Comparison of ENCODE assay signal across 11 cellular contexts in genomic region chr12:109115758-109116610, GRCh38. TPM values are rescaled to one million over a fixed set of nuclear protein-coding genes. Genes with fewer than 3 reads are reported as not detected.
DNase-seq lines count a peak whose midpoint lies in the region; ATAC-seq, FAIRE-seq and TF ChIP-seq lines count a peak whose summit lies in the region.
"Had no signal": no experiment of that assay in that cellular context is flagged by ENCODE, and none has a peak within 500 bp of the region (broad histone marks: within the 10 kb centered on the region; RNA-seq: fewer than 3 reads in every experiment).

ACACB (plus strand) TSS chr12:109116587; CDS start chr12:109139406, 22,819 bp downstream.

- FAIRE-seq in islet of Langerhans (lab: Jason Lieb, UNC) = peak; percentile 82
- FAIRE-seq: frontal cortex had no signal

- POLR2A ChIA-PET in WTC11 (lab: Charles Lee) = interaction anchor here (0.7 kb wide), 1 partner anchor 10 kb away, joined by 7 read pairs; no protein-coding TSS in a partner anchor

- no peaks in the 10 kb centered on the region; the same call in 1 of the 2 replicates for H3K9me3 Mint-ChIP-seq in WTC11
- H3K9me3 Mint-ChIP-seq: activated B cell treated with CpG ODN at 0.5 μM for 24 hours had no signal

- no peak for TF ChIP-seq CTCF in WTC11 (IDR thresholded peaks at IDR 0.05)

- H3K27ac Mint-ChIP-seq in WTC11 = peak within 1 kb of the TSS; percentile 27; the same call in 1 of the 2 replicates
- H3K27ac Mint-ChIP-seq: activated B cell treated with CpG ODN at 0.5 μM for 24 hours had no signal

- DNase-seq in HuH-7.5 (ENCODE audit: low spot score) = peak; percentile 45
- no peak for DNase-seq in WTC11 (ENCODE audit: low spot score)
- no peak for DNase-seq in sciatic nerve (ENCODE audit: low spot score)
- no peak for DNase-seq in stimulated activated CD4-positive, alpha-beta T cell treated with anti-CD3 and anti-CD28 coated beads, Interleukin-4, amount 100 ng/mL, for 4 hours
- DNase-seq in NCI-H1417 treated with DMSO at 0.1 percent for 48 hours (lab: John Stamatoyannopoulos, UW) = no peak
- DNase-seq in NCI-H1092 treated with DMSO at 0.1 percent for 48 hours (lab: John Stamatoyannopoulos, UW) = no peak
- DNase-seq: activated B cell treated with CpG ODN at 0.5 μM for 24 hours, IMR-90 had no signal

- intact Hi-C loops in sciatic nerve (cut with DNase I) = no loop called here

- ATAC-seq in WTC11 (0 out of 2 replicates have a peak, but pooled peaks have one; percentile 6), sciatic nerve (peak; percentile 53), HG03354 (IDR thresholded peaks at IDR 0.05; ENCODE audit: poor library complexity, severe bottlenecking, unreplicated experiment) (no peak)

- H3K27me3 Mint-ChIP-seq in WTC11 (ENCODE audit: low read depth) = no peaks in the 10 kb centered on the region
- H3K27me3 Mint-ChIP-seq: activated B cell treated with CpG ODN at 0.5 μM for 24 hours had no signal

- no peaks in the 10 kb centered on the region for H3K36me3 Mint-ChIP-seq in WTC11

- peaks cover 13% of the 10 kb centered on the region for H3K4me1 Mint-ChIP-seq in WTC11

- no peak within 1 kb of the TSS for H3K4me3 Mint-ChIP-seq in WTC11
- H3K4me3 Mint-ChIP-seq: activated B cell treated with CpG ODN at 0.5 μM for 24 hours had no signal

- CTCF ChIA-PET in WTC11 (lab: Charles Lee) = interaction anchor here (0.8 to 1.0 kb wide), 3 partner anchors 18 to 278 kb away, joined by 3 read pairs; no protein-coding TSS in a partner anchor

TF ChIP-seq in WTC11, 78 proteins besides CTCF, POLR2A, EP300 and RAD21:
- no peak for TF ChIP-seq GABPB1 (CRISPR knock-in tag; IDR thresholded peaks at IDR 0.05)

RNA-seq across cellular contexts. Expression of gene ACACB, which starts in this region (rescaled TPM):
- 20.0 to 21.6 TPM (median 20.9 TPM) in 3 replicates for total RNA-seq in WTC11 (2021)
- 112 TPM for total RNA-seq in sciatic nerve
